In genomic region chr2:84970266-84970955, GRCh38 we compare ENCODE assay signal across 8 cellular contexts. TPM values are rescaled to one million over a fixed set of nuclear protein-coding genes. Genes with fewer than 3 reads are reported as not detected.
DNase-seq lines count a peak whose midpoint lies in the region; ATAC-seq lines count a peak whose summit lies in the region.

No MANE protein-coding gene starts in this region.

- H3K27me3 ChIP-seq in ectodermal cell (ENCODE audit: control insufficient read depth, insufficient read depth, low read length, poor library complexity, severe bottlenecking): no peaks in the 10 kb centered on the region

- peak; percentile 42 for ATAC-seq in HG02571 (IDR thresholded peaks at IDR 0.05; ENCODE audit: unreplicated experiment)
- peak; percentile 47 for ATAC-seq in memory B cell (ENCODE audit: low read depth)

- no peaks in the 10 kb centered on the region for H3K9me3 Mint-ChIP-seq in memory B cell

- H3K36me3 Mint-ChIP-seq in memory B cell: peaks cover 10% of the 10 kb centered on the region

- H3K4me3 ChIP-seq in ectodermal cell (ENCODE audit: insufficient read depth, low read depth, low read length): peak overlapping the region; percentile 87

- H3K4me3 Mint-ChIP-seq in memory B cell: peak overlapping the region; percentile 97

- peak overlapping the region; percentile 98 for H3K27ac Mint-ChIP-seq in memory B cell

- DNase-seq in DMS153 treated with DMSO at 0.1 percent for 48 hours (lab: John Stamatoyannopoulos, UW; ENCODE audit: unreplicated experiment) (peak; percentile 26), DMS153 (lab: John Stamatoyannopoulos, UW) (no peak), NCI-H1105 treated with DMSO at 0.1 percent for 48 hours (lab: John Stamatoyannopoulos, UW) (peak; percentile 51), memory B cell (ENCODE audit: low spot score in 2 of 2) (peak; percentile 45 to 65)
- peak; percentile 30 to 37 for DNase-seq in activated CD4-positive, alpha-beta T cell treated with anti-CD3 and anti-CD28 coated beads, Interleukin-2, amount 50 U/mL, for 4 hours
- DNase-seq in stimulated activated CD8-positive, alpha-beta memory T cell treated with anti-CD3 and anti-CD28 coated beads, Interleukin-12 subunit alpha, Interleukin-12 subunit beta, amount 100 ng/mL, for 4 hours (ENCODE audit: low read depth): peak; percentile 48

- no peaks in the 10 kb centered on the region for H3K27me3 Mint-ChIP-seq in memory B cell

- H3K4me1 Mint-ChIP-seq in memory B cell: peaks cover 35% of the 10 kb centered on the region

- no peaks in the 10 kb centered on the region for H3K9me3 ChIP-seq in ectodermal cell (ENCODE audit: control insufficient read depth, low read length)

- peaks cover 7% of the 10 kb centered on the region for H3K4me1 ChIP-seq in ectodermal cell (ENCODE audit: control insufficient read depth, insufficient read depth, low read length)

- H3K36me3 ChIP-seq in ectodermal cell (ENCODE audit: control insufficient read depth, insufficient read depth, low read length): no peaks in the 10 kb centered on the region

- 0% methylated on average over 84 of the region's 84 CpGs for WGBS in ectodermal cell, 2 experiments

- H3K27ac ChIP-seq in ectodermal cell (ENCODE audit: insufficient read depth, low read depth, low read length, poor library complexity, severe bottlenecking): peak overlapping the region; percentile 91

RNA-seq across cellular contexts. Expression of gene KCMF1, which starts 0.6 kb away (rescaled TPM):
- 71.5 TPM for polyA plus RNA-seq in ectodermal cell (2013, experiment 1 of 4)
- 70.1 TPM for polyA plus RNA-seq in ectodermal cell (2013, experiment 2 of 4)
- polyA plus RNA-seq in ectodermal cell (2013, experiment 3 of 4): 65.4 TPM
- polyA plus RNA-seq in ectodermal cell (2013, experiment 4 of 4): 71.5 TPM
